Comparison of ENCODE assay signal across 8 cellular contexts in the genomic region with DNA sequence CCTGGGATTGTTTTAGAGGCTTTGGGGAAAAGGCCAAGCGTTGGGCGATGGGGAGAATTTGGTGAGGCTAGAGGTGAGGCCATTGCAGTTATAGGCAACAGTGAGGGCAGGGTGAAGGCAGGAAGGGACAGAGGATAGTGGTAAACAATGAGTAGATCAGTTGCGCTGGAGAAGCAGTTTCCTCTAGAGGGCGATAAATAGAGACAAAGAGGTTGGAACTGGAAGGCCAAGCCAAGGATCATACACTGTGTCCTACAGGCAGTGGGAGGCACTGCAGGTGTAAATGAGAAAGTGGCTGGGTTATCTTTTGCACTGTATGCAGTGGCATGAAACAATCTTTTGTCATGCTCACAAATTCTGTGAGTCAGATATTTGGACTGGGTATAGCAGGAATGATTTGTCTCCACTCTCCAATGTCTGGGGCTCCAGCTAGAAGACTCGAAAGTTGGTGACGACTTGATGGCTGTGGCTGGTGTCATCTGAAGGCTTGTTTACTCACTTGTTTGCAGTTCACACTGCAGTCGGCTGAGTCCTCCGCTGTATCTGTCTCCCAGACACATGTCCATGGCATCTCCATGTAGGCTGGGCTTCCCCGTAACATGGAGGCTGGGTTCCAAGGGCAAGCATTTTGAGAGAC.
DNase-seq lines count a peak whose midpoint lies in the region; ATAC-seq, FAIRE-seq and TF ChIP-seq lines count a peak whose summit lies in the region.

No MANE protein-coding gene starts in this region.

- H3K4me1 ChIP-seq in left ventricle myocardium inferior (peaks cover 38% of the 10 kb centered on the region), OCI-LY1 (ENCODE audit: insufficient read depth, low read length, severe bottlenecking) (no peaks in the 10 kb centered on the region), breast epithelium (no peaks in the 10 kb centered on the region), mesendoderm (ENCODE audit: control insufficient read depth, low read depth, low read length) (no peaks in the 10 kb centered on the region)

- H3K36me3 ChIP-seq in left ventricle myocardium inferior (no peaks in the 10 kb centered on the region), OCI-LY1 (ENCODE audit: insufficient read depth, low read length) (no peaks in the 10 kb centered on the region), breast epithelium (no peaks in the 10 kb centered on the region), mesendoderm (ENCODE audit: control insufficient read depth, insufficient read depth, low read length) (no peaks in the 10 kb centered on the region)

- no peak overlapping the region for H3K4ac ChIP-seq in mesendoderm (ENCODE audit: low read depth, low read length)

- no peaks in the 10 kb centered on the region for H3K79me2 ChIP-seq in OCI-LY1 (ENCODE audit: insufficient read depth, low read length)
- H3K79me2 ChIP-seq in mesendoderm (ENCODE audit: control insufficient read depth, insufficient read depth, low read length) = no peaks in the 10 kb centered on the region

- no peak overlapping the region for H2BK15ac ChIP-seq in mesendoderm (replicated peaks; ENCODE audit: low read depth)

- FAIRE-seq in HTR-8/SVneo (lab: Jason Lieb, UNC) = peak; percentile 81

- H4K8ac ChIP-seq in mesendoderm (ENCODE audit: low read depth, low read length) = no peak overlapping the region

- H3K18ac ChIP-seq in mesendoderm (ENCODE audit: low read length) = no peak overlapping the region

- H4K20me1 ChIP-seq in OCI-LY1 (ENCODE audit: insufficient read depth, low read length) = no peaks in the 10 kb centered on the region

- no peaks in the 10 kb centered on the region for H3F3A ChIP-seq in OCI-LY1 (ENCODE audit: insufficient read depth, low read length)

- H3K9ac ChIP-seq in OCI-LY1 (ENCODE audit: low read length) (no peak overlapping the region), mesendoderm (ENCODE audit: low read length) (no peak overlapping the region)

- TF ChIP-seq POLR2A in breast epithelium (IDR thresholded peaks at IDR 0.05) = no peak

- no peak overlapping the region for H3K4me2 ChIP-seq in OCI-LY1 (ENCODE audit: low read length)
- no peak overlapping the region for H3K4me2 ChIP-seq in mesendoderm (ENCODE audit: low read length)

- intact Hi-C loops in left ventricle myocardium inferior (cut with micrococcal nuclease) = no loop called here
- intact Hi-C loops in left ventricle myocardium superior (cut with micrococcal nuclease) = no loop called here
- intact Hi-C loops in breast epithelium (cut with DNase I; ENCODE audit: low total_unique reads) = no loop called here

- no peak overlapping the region for H2BK120ac ChIP-seq in mesendoderm (ENCODE audit: low read depth, low read length)

- H3K9me2 ChIP-seq in OCI-LY1 (ENCODE audit: low read depth, low read length) = no peaks in the 10 kb centered on the region

- no peak overlapping the region for H2AFZ ChIP-seq in OCI-LY1 (ENCODE audit: low read length)

- H3K27me3 ChIP-seq in left ventricle myocardium inferior (ENCODE audit: low read depth) (no peaks in the 10 kb centered on the region), OCI-LY1 (ENCODE audit: insufficient read depth, low read length) (no peaks in the 10 kb centered on the region), breast epithelium (no peaks in the 10 kb centered on the region), mesendoderm (ENCODE audit: insufficient read depth, low read length, poor library complexity) (no peaks in the 10 kb centered on the region)

- H3K79me1 ChIP-seq in mesendoderm (ENCODE audit: low read length) = no peaks in the 10 kb centered on the region

- ATAC-seq in left ventricle myocardium superior (no peak), GM21786 (IDR thresholded peaks at IDR 0.05; ENCODE audit: unreplicated experiment) (peak; percentile 97)

- DNase-seq in left ventricle myocardium inferior (no peak), left ventricle myocardium superior (no peak), HTR-8/SVneo (ENCODE audit: insufficient read length, low spot score) (peak; percentile 64), breast epithelium (ENCODE audit: low spot score in 2 of 2) (no peak), mesendoderm (peak; percentile 96), hippocampal formation (lab: John Stamatoyannopoulos, UW) (no peak)

- no peak overlapping the region for H2AK5ac ChIP-seq in mesendoderm (ENCODE audit: low read length)

- H3K9me3 ChIP-seq in left ventricle myocardium inferior (replicated peaks) = no peaks in the 10 kb centered on the region
- no peaks in the 10 kb centered on the region for H3K9me3 ChIP-seq in OCI-LY1 (ENCODE audit: low read length)
- H3K9me3 ChIP-seq in breast epithelium = no peaks in the 10 kb centered on the region

- no peak overlapping the region for H3K23ac ChIP-seq in mesendoderm (ENCODE audit: low read length)

- WGBS in mesendoderm (ENCODE audit: extremely low coverage, insufficient coverage, low lambda C conversion rate) = no CpG with 5 or more reads among the region's 9 CpGs

- no peak overlapping the region for H3K56ac ChIP-seq in mesendoderm (ENCODE audit: low read length)

- H3K27ac ChIP-seq in left ventricle myocardium inferior (replicated peaks) = no peak overlapping the region
- no peak overlapping the region for H3K27ac ChIP-seq in OCI-LY1 (ENCODE audit: low read depth, low read length, poor library complexity, severe bottlenecking)
- H3K27ac ChIP-seq in breast epithelium = no peak overlapping the region
- H3K27ac ChIP-seq in mesendoderm (ENCODE audit: low read depth, low read length) = no peak overlapping the region

- no peak overlapping the region for H3K4me3 ChIP-seq in left ventricle myocardium inferior
- H3K4me3 ChIP-seq in OCI-LY1 (ENCODE audit: low read depth, low read length, poor library complexity, severe bottlenecking) = no peak overlapping the region
- no peak overlapping the region for H3K4me3 ChIP-seq in breast epithelium
- no peak overlapping the region for H3K4me3 ChIP-seq in mesendoderm (ENCODE audit: low read length)

- H2BK5ac ChIP-seq in mesendoderm (ENCODE audit: low read length) = no peak overlapping the region

- peak; percentile 65 for TF ChIP-seq CTCF in left ventricle myocardium inferior (IDR thresholded peaks at IDR 0.05; ENCODE audit: borderline replicate concordance)
- peak; percentile 85 for TF ChIP-seq CTCF in OCI-LY1 (IDR thresholded peaks at IDR 0.05; ENCODE audit: low read length)
- peak; percentile 18 to 55 (median 33) for TF ChIP-seq CTCF in breast epithelium (IDR thresholded peaks at IDR 0.05)

- H4K5ac ChIP-seq in mesendoderm (ENCODE audit: low read length) = no peak overlapping the region

Comparison
In these comparisons a context has a peak if more than half of its experiments do, and no peak if none do; other contexts are left out.
1. DNase-seq: peak in HTR-8/SVneo (single experiment) and mesendoderm (single experiment); none in left ventricle myocardium inferior (single experiment), left ventricle myocardium superior (single experiment), breast epithelium (0 of 2) and hippocampal formation (0 of 2).
2. CTCF ChIP-seq: peak in every context shown above with its lines; median percentile 85 in OCI-LY1; 65 in left ventricle myocardium inferior; 33 in breast epithelium.